ENCODE assay signal across 14 cellular contexts in the genomic region with DNA sequence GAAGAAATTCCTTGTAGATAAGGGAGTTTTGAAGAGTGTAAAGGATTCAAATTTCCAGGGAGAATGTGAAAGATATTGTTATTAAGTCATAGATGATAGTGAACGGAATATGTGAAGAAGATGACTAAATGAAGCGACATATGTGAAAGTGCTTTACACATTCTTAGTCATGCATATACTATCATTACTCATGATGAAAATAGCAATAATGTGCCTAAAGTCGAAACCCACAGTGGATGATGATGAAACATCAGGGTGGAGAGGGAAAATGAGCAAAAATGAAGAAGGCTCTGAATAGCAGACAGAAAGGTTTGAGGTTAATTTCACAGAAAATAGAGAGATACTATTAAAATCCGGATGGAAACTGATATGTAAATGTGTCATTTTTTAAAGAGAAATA.
DNase-seq lines count a peak whose midpoint lies in the region; ATAC-seq, FAIRE-seq and TF ChIP-seq lines count a peak whose summit lies in the region.
"Had no signal": no experiment of that assay in that cellular context is flagged by ENCODE, and none has a peak within 500 bp of the region (broad histone marks: within the 10 kb centered on the region; RNA-seq: fewer than 3 reads in every experiment).

No MANE protein-coding gene starts in this region.

- WGBS in HepG2 (ENCODE audit: low lambda C conversion rate) = 23% methylated on average over 4 of the region's 4 CpGs

- H3K27ac ChIP-seq in astrocyte (ENCODE audit: low read depth, low read length) (no peak overlapping the region), HepG2 (ENCODE audit: extremely low read length, insufficient read depth, low read length) (no peak overlapping the region)
- H3K27ac ChIP-seq: C4-2B, vagina had no signal

- TF ChIP-seq POLR2A in erythroblast (IDR thresholded peaks at IDR 0.05; ENCODE audit: low read length) = no peak
- no peak for TF ChIP-seq POLR2A in HepG2 (IDR thresholded peaks at IDR 0.05; ENCODE audit: insufficient read depth in 1 of 2, low read depth in 2 of 2, low read length in 2 of 2)

- no peak overlapping the region for H3K9ac ChIP-seq in astrocyte (ENCODE audit: low read length)
- H3K9ac ChIP-seq in HepG2 (ENCODE audit: insufficient read depth, low read depth, low read length) = no peak overlapping the region

- H3K4me1 ChIP-seq in astrocyte (ENCODE audit: insufficient read depth, low read length) (no peaks in the 10 kb centered on the region), HepG2 (ENCODE audit: insufficient read depth, low read length) (no peaks in the 10 kb centered on the region)
- H3K4me1 ChIP-seq: vagina had no signal

- ATAC-seq in activated CD8-positive, alpha-beta memory T cell treated with anti-CD3 and anti-CD28 coated beads, Interleukin-2, amount 10 ng/mL, durations not matched to agents 7 days and 5 days = no peak
- no peak for ATAC-seq in HepG2

- no peaks in the 10 kb centered on the region for H3K27me3 Mint-ChIP-seq in astrocyte (ENCODE audit: low read depth, unreplicated experiment)
- H3K27me3 Mint-ChIP-seq in activated CD8-positive, alpha-beta memory T cell treated with anti-CD3 and anti-CD28 coated beads, Interleukin-2, amount 10 ng/mL, durations not matched to agents 7 days and 5 days = no peaks in the 10 kb centered on the region
- H3K27me3 Mint-ChIP-seq: dendritic cell treated with granulocyte-macrophage colony-stimulating factor and Interleukin-4, amounts not matched to agents 40 ng/mL and 50 ng/mL, for 4 days had no signal

- no peak overlapping the region for H2AFZ ChIP-seq in astrocyte (ENCODE audit: low read depth, low read length)
- H2AFZ ChIP-seq in HepG2 (ENCODE audit: low read length) = no peak overlapping the region

- POLR2A ChIA-PET in HepG2 (lab: Yijun Ruan, JAX) = no interaction called here

- CTCF ChIA-PET in activated CD8-positive, alpha-beta memory T cell treated with anti-CD3 and anti-CD28 coated beads, Interleukin-2, amount 10 ng/mL, durations not matched to agents 7 days and 5 days (lab: Charles Lee) = no interaction called here
- CTCF ChIA-PET in HepG2 (lab: Yijun Ruan, JAX; ENCODE audit: low intra/inter-chr PET ratio, low total read pairs) = no interaction called here

- H3K36me3 ChIP-seq in astrocyte (ENCODE audit: insufficient read depth, low read length) (no peaks in the 10 kb centered on the region), HepG2 (replicated peaks in 1 of 2; ENCODE audit: control insufficient read depth in 1 of 2, insufficient read depth in 2 of 2, low read length in 2 of 2) (no peaks in the 10 kb centered on the region)
- H3K36me3 ChIP-seq: vagina had no signal

- H3K4me3 ChIP-seq in astrocyte (ENCODE audit: insufficient read depth, low read depth, low read length) = no peak overlapping the region
- H3K4me3 ChIP-seq in HepG2 (replicated peaks in 1 of 3; ENCODE audit: insufficient read depth in 1 of 3, low read depth in 2 of 3, low read length in 3 of 3) = no peak overlapping the region
- H3K4me3 ChIP-seq: vagina had no signal

- in situ Hi-C loops in HepG2 (cut with HindIII; ENCODE audit: extremely low pct_ligation_motif_present, low pct_unique_long_range_greater_than_20kb) = no loop called here

- no peak overlapping the region for H3K4me3 Mint-ChIP-seq in astrocyte (ENCODE audit: unreplicated experiment)
- no peak overlapping the region for H3K4me3 Mint-ChIP-seq in activated CD8-positive, alpha-beta memory T cell treated with anti-CD3 and anti-CD28 coated beads, Interleukin-2, amount 10 ng/mL, durations not matched to agents 7 days and 5 days
- H3K4me3 Mint-ChIP-seq: dendritic cell treated with granulocyte-macrophage colony-stimulating factor and Interleukin-4, amounts not matched to agents 40 ng/mL and 50 ng/mL, for 4 days had no signal

- TF ChIP-seq EP300 in HepG2 (IDR thresholded peaks at IDR 0.05; ENCODE audit: low read depth in 2 of 2, low read length in 2 of 2) (no peak), HepG2 (CRISPR knock-in tag; IDR thresholded peaks at IDR 0.05; ENCODE audit: borderline replicate concordance) (no peak)

- FAIRE-seq in astrocyte (lab: Jason Lieb, UNC) (peak; percentile 69), HepG2 (lab: Jason Lieb, UNC) (no peak)

- H3K36me3 Mint-ChIP-seq in astrocyte (ENCODE audit: low read depth, unreplicated experiment) = no peaks in the 10 kb centered on the region
- no peaks in the 10 kb centered on the region for H3K36me3 Mint-ChIP-seq in activated CD8-positive, alpha-beta memory T cell treated with anti-CD3 and anti-CD28 coated beads, Interleukin-2, amount 10 ng/mL, durations not matched to agents 7 days and 5 days

- H3K27me3 ChIP-seq in astrocyte (ENCODE audit: insufficient read depth, low read length) = no peaks in the 10 kb centered on the region
- H3K27me3 ChIP-seq in HepG2 (ENCODE audit: control insufficient read depth in 1 of 2, insufficient read depth in 2 of 2, low read length in 2 of 2) = no peaks in the 10 kb centered on the region
- H3K27me3 ChIP-seq: vagina had no signal

- H3K4me1 Mint-ChIP-seq in astrocyte (ENCODE audit: low read depth, unreplicated experiment) = peaks cover 15% of the 10 kb centered on the region
- H3K4me1 Mint-ChIP-seq in activated CD8-positive, alpha-beta memory T cell treated with anti-CD3 and anti-CD28 coated beads, Interleukin-2, amount 10 ng/mL, durations not matched to agents 7 days and 5 days = no peaks in the 10 kb centered on the region

- no peak for TF ChIP-seq RAD21 in HepG2 (CRISPR knock-in tag; IDR thresholded peaks at IDR 0.05)

- TF ChIP-seq CTCF in astrocyte (IDR thresholded peaks at IDR 0.05; ENCODE audit: insufficient read depth, low read depth, low read length) (no peak), HepG2 (CRISPR knock-in tag; IDR thresholded peaks at IDR 0.05) (no peak)

- H3K9me3 ChIP-seq in astrocyte (ENCODE audit: insufficient read depth, low read depth, low read length) (no peaks in the 10 kb centered on the region), HepG2 (ENCODE audit: low read length) (no peaks in the 10 kb centered on the region)
- H3K9me3 ChIP-seq: vagina had no signal

- peak overlapping the region; percentile 84 for H3K27ac Mint-ChIP-seq in astrocyte (ENCODE audit: unreplicated experiment)
- H3K27ac Mint-ChIP-seq in activated CD8-positive, alpha-beta memory T cell treated with anti-CD3 and anti-CD28 coated beads, Interleukin-2, amount 10 ng/mL, durations not matched to agents 7 days and 5 days = no peak overlapping the region
- H3K27ac Mint-ChIP-seq: dendritic cell treated with granulocyte-macrophage colony-stimulating factor and Interleukin-4, amounts not matched to agents 40 ng/mL and 50 ng/mL, for 4 days had no signal

- no peak overlapping the region for H3K4me2 ChIP-seq in astrocyte (ENCODE audit: low read length)
- no peak overlapping the region for H3K4me2 ChIP-seq in HepG2 (ENCODE audit: low read depth, low read length)

- DNase-seq in EL (peak; percentile 71), LHCN-M2 (ENCODE audit: low read depth) (peak; percentile 77), astrocyte (ENCODE audit: low read depth) (peak; percentile 63), kidney tubule cell (ENCODE audit: low spot score) (peak; percentile 32), erythroblast (lab: John Stamatoyannopoulos, UW) (no peak), HepG2 (ENCODE audit: low spot score) (no peak), globus pallidus (ENCODE audit: low spot score) (no peak)
- no peak for DNase-seq in activated CD8-positive, alpha-beta memory T cell treated with anti-CD3 and anti-CD28 coated beads, Interleukin-2, amount 10 ng/mL, durations not matched to agents 7 days and 5 days
- DNase-seq: activated CD4-positive, alpha-beta T cell treated with anti-CD3 and anti-CD28 coated beads for 1 hour; DND-41; stimulated activated CD4-positive, alpha-beta T cell treated with anti-CD3 and anti-CD28 coated beads, Interleukin-1b, Interleukin-23, amount 100 ng/mL, for 48 hours had no signal

- intact Hi-C loops in HepG2 (cut with micrococcal nuclease; ENCODE audit: unreplicated experiment) = no loop called here

- peaks cover 4% of the 10 kb centered on the region for H3K9me3 Mint-ChIP-seq in astrocyte (ENCODE audit: unreplicated experiment)
- peaks cover 15% of the 10 kb centered on the region for H3K9me3 Mint-ChIP-seq in activated CD8-positive, alpha-beta memory T cell treated with anti-CD3 and anti-CD28 coated beads, Interleukin-2, amount 10 ng/mL, durations not matched to agents 7 days and 5 days (ENCODE audit: low read depth)

- no TSS peak for BruUV-seq in HepG2 (replicated peaks; lab: Mats Ljungman, UMichigan)

- H4K20me1 ChIP-seq in astrocyte (ENCODE audit: insufficient read depth, low read length) = no peaks in the 10 kb centered on the region
- H4K20me1 ChIP-seq in HepG2 (ENCODE audit: insufficient read depth, low read length) = no peaks in the 10 kb centered on the region

- H3K79me2 ChIP-seq in astrocyte (ENCODE audit: insufficient read depth, low read length) (no peaks in the 10 kb centered on the region), HepG2 (ENCODE audit: insufficient read depth, low read length) (no peaks in the 10 kb centered on the region)

TF ChIP-seq in HepG2, 621 proteins besides CTCF, POLR2A, EP300 and RAD21 (continues in another document):
- TF ChIP-seq RFX1 (IDR thresholded peaks at IDR 0.05) = no peak
- no peak for TF ChIP-seq CEBPG (CRISPR knock-in tag; IDR thresholded peaks at IDR 0.05)
- TF ChIP-seq TARDBP (CRISPR knock-in tag; IDR thresholded peaks at IDR 0.05) = no peak
- TF ChIP-seq, protein P1, sequence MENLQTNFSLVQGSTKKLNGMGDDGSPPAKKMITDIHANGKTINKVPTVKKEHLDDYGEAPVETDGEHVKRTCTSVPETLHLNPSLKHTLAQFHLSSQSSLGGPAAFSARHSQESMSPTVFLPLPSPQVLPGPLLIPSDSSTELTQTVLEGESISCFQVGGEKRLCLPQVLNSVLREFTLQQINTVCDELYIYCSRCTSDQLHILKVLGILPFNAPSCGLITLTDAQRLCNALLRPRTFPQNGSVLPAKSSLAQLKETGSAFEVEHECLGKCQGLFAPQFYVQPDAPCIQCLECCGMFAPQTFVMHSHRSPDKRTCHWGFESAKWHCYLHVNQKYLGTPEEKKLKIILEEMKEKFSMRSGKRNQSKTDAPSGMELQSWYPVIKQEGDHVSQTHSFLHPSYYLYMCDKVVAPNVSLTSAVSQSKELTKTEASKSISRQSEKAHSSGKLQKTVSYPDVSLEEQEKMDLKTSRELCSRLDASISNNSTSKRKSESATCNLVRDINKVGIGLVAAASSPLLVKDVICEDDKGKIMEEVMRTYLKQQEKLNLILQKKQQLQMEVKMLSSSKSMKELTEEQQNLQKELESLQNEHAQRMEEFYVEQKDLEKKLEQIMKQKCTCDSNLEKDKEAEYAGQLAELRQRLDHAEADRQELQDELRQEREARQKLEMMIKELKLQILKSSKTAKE (CRISPR knock-in tag; IDR thresholded peaks at IDR 0.05; ENCODE audit: borderline replicate concordance) = no peak
- TF ChIP-seq IKZF4 (CRISPR knock-in tag; IDR thresholded peaks at IDR 0.05; ENCODE audit: borderline replicate concordance, low read depth, not compliant biosample characterization) = no peak
- no peak for TF ChIP-seq NFIB (CRISPR knock-in tag; IDR thresholded peaks at IDR 0.05; ENCODE audit: borderline replicate concordance)

Comparison
In these comparisons a context has a peak if more than half of its experiments do, and no peak if none do; other contexts are left out.
1. DNase-seq: peak in EL (single experiment), LHCN-M2 (single experiment), astrocyte (single experiment) and kidney tubule cell (single experiment); none in activated CD8-positive, alpha-beta memory T cell treated with anti-CD3 and anti-CD28 coated beads, Interleukin-2, amount 10 ng/mL, durations not matched to agents 7 days and 5 days (single experiment), erythroblast (0 of 2), HepG2 (single experiment) and globus pallidus (single experiment).